19 cellular contexts compared by ENCODE assay signal in the genomic region with DNA sequence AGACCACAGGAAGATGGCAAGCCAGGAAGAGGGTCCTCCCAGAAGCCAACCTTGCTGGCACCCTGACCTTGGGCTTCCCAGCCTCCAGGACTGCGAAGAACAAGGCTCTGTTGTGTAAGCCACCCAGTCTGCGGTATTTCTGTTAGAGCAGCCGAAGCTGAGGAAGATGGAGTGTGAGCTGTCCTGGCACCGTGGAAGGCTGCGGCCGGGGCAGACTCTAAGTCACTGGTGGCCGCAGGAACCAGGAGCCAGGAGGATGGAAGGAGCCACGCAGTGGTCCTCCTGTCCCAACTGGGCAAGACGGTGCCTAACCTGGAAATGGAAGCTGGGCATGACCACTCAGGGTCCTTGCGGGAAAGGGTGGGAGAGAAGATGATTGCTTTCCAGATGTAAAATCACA.
DNase-seq lines count a peak whose midpoint lies in the region; ATAC-seq, FAIRE-seq and TF ChIP-seq lines count a peak whose summit lies in the region.
"Had no signal": no experiment of that assay in that cellular context is flagged by ENCODE, and none has a peak within 500 bp of the region (broad histone marks: within the 10 kb centered on the region; RNA-seq: fewer than 3 reads in every experiment).

No MANE protein-coding gene starts in this region.

- H3K4me1 ChIP-seq in kidney (ENCODE audit: control insufficient read depth in 1 of 2, insufficient read depth in 1 of 2, low read depth in 1 of 2, low read length in 2 of 2) = no peaks in the 10 kb centered on the region
- H3K4me1 ChIP-seq in BE2C = no peaks in the 10 kb centered on the region
- H3K4me1 ChIP-seq in small intestine (ENCODE audit: control insufficient read depth in 2 of 2, insufficient read depth in 1 of 2, low read depth in 1 of 2, low read length in 1 of 2) = no peaks in the 10 kb centered on the region
- H3K4me1 ChIP-seq: Caco-2 had no signal

- TF ChIP-seq CTCF in kidney (IDR thresholded peaks at IDR 0.05; ENCODE audit: borderline replicate concordance, extremely low read depth, insufficient read depth) = no peak
- TF ChIP-seq CTCF in BE2C (IDR thresholded peaks at IDR 0.05; ENCODE audit: low read depth, low read length) = no peak

- ATAC-seq in left cardiac atrium (no peak), left ventricle myocardium superior (no peak), sciatic nerve (no peak), GM21390 (IDR thresholded peaks at IDR 0.05; ENCODE audit: unreplicated experiment) (no peak)

- no peak for FAIRE-seq in kidney (lab: Jason Lieb, UNC)
- FAIRE-seq in small intestine (lab: Jason Lieb, UNC) = no peak
- FAIRE-seq: D721Med, GM12892, GM18507, H54 had no signal

- H3K4me3 ChIP-seq in kidney (ENCODE audit: low read length in 2 of 2) = no peak overlapping the region
- no peak overlapping the region for H3K4me3 ChIP-seq in BE2C (ENCODE audit: low read depth, low read length)
- no peak overlapping the region for H3K4me3 ChIP-seq in small intestine (ENCODE audit: low read depth in 1 of 2, low read length in 2 of 2)
- H3K4me3 ChIP-seq: GM23338 had no signal

- peak; percentile 9 for DNase-seq in left cardiac atrium
- DNase-seq in left ventricle myocardium superior = no peak
- peak; percentile 20 for DNase-seq in kidney
- DNase-seq in sciatic nerve (ENCODE audit: low spot score) = peak; percentile 30
- DNase-seq in BE2C = no peak
- DNase-seq in small intestine = no peak
- DNase-seq: C1 segment of cervical spinal cord; CD4-positive, alpha-beta T cell; DMS153; DMS79; GDM1; HCEC 1CT had no signal

- H3K9me3 ChIP-seq in kidney (ENCODE audit: control insufficient read depth in 1 of 2, low read length in 2 of 2) (no peaks in the 10 kb centered on the region), BE2C (peaks cover 3% of the 10 kb centered on the region), small intestine (ENCODE audit: control insufficient read depth, low read depth) (no peaks in the 10 kb centered on the region)
- H3K9me3 ChIP-seq: Caco-2 had no signal

- no peak overlapping the region for H3K9ac ChIP-seq in kidney (ENCODE audit: low read length in 2 of 2)

- H3K36me3 ChIP-seq in kidney (ENCODE audit: control insufficient read depth in 1 of 2, insufficient read depth in 2 of 2, low read length in 2 of 2) (no peaks in the 10 kb centered on the region), BE2C (no peaks in the 10 kb centered on the region), small intestine (ENCODE audit: control insufficient read depth in 2 of 2, insufficient read depth in 2 of 2, low read length in 2 of 2) (no peaks in the 10 kb centered on the region)

- H3K27ac ChIP-seq in kidney (ENCODE audit: low read depth in 2 of 2, low read length in 2 of 2) (no peak overlapping the region), small intestine (ENCODE audit: low read depth in 1 of 2, low read length in 1 of 2) (no peak overlapping the region)

- 85 to 87% (median 87%) methylated on average over 10 of the region's 10 CpGs for WGBS in small intestine, 3 donors

- H3K27me3 ChIP-seq in BE2C = no peaks in the 10 kb centered on the region
- H3K27me3 ChIP-seq in small intestine (ENCODE audit: control insufficient read depth in 2 of 2, insufficient read depth in 2 of 2, low read length in 2 of 2) = no peaks in the 10 kb centered on the region

- intact Hi-C loops in left cardiac atrium (cut with DNase I) (no loop called here), left ventricle myocardium superior (cut with micrococcal nuclease) (no loop called here), kidney (cut with DNase I) (no loop called here), sciatic nerve (cut with DNase I) (no loop called here)

Comparison
In these comparisons a context has a peak if more than half of its experiments do, and no peak if none do; other contexts are left out.
1. DNase-seq: peak in left cardiac atrium (single experiment), kidney (single experiment) and sciatic nerve (single experiment); none in left ventricle myocardium superior (single experiment), BE2C (single experiment) and small intestine (single experiment).